Comparison of ENCODE assay signal across 20 cellular contexts in the genomic region with DNA sequence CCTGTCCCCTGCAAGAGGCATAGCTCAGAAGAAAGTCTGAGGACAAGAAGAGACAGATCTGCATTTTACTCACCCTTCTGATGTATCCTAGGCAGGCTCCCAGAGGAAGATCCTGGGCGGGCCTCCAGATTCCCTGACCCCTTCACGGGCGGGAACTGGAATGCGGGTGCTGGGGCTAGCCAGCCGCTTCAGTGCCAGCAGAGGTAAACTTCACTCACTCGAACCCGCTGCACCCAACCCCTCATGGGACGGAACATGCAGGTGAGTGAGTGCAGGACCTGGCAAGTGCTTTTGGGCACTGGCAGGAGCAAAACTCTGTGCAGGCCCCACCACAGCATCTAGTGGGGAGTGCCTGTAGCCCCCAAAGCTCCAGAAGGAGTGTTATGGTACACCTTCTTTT.
DNase-seq lines count a peak whose midpoint lies in the region; ATAC-seq and TF ChIP-seq lines count a peak whose summit lies in the region.
"Had no signal": no experiment of that assay in that cellular context is flagged by ENCODE, and none has a peak within 500 bp of the region (broad histone marks: within the 10 kb centered on the region; RNA-seq: fewer than 3 reads in every experiment).

No MANE protein-coding gene starts in this region.

- no peak overlapping the region for H4K91ac ChIP-seq in IMR-90 (ENCODE audit: insufficient read depth, low read depth, low read length)

- H3K36me3 ChIP-seq in heart left ventricle = no peaks in the 10 kb centered on the region
- H3K36me3 ChIP-seq in IMR-90 (ENCODE audit: control insufficient read depth, insufficient read depth, low read length) = no peaks in the 10 kb centered on the region
- H3K36me3 ChIP-seq: BLaER1 had no signal

- peaks cover 53% of the 10 kb centered on the region for H3K4me1 Mint-ChIP-seq in activated naive CD8-positive, alpha-beta T cell treated with anti-CD3 and anti-CD28 coated beads, Interleukin-2, amount 50 U/mL, for 24 hours
- H3K4me1 Mint-ChIP-seq in stimulated activated naive CD8-positive, alpha-beta T cell treated with anti-CD3 and anti-CD28 coated beads, Interleukin-15, amount 100 ng/mL, for 72 hours = peaks cover 44% of the 10 kb centered on the region
- H3K4me1 Mint-ChIP-seq: B cell; CD8-positive, alpha-beta memory T cell had no signal

- H3K9me1 ChIP-seq in IMR-90 (ENCODE audit: insufficient read depth, low read length) = no peaks in the 10 kb centered on the region

- H3K23ac ChIP-seq in IMR-90 (ENCODE audit: low read depth, low read length) = no peak overlapping the region

- no peak overlapping the region for H4K8ac ChIP-seq in IMR-90 (ENCODE audit: low read depth in 2 of 2, low read length in 2 of 2)

- H3K4me3 Mint-ChIP-seq in activated naive CD8-positive, alpha-beta T cell treated with anti-CD3 and anti-CD28 coated beads, Interleukin-2, amount 50 U/mL, for 24 hours = no peak overlapping the region
- H3K4me3 Mint-ChIP-seq in stimulated activated naive CD8-positive, alpha-beta T cell treated with anti-CD3 and anti-CD28 coated beads, Interleukin-15, amount 100 ng/mL, for 72 hours = peak overlapping the region; percentile 44 to 51
- H3K4me3 Mint-ChIP-seq: B cell; CD4-positive, alpha-beta T cell; CD8-positive, alpha-beta memory T cell; H9 had no signal

- peak overlapping the region; percentile 43 for H2AFZ ChIP-seq in IMR-90 (replicated peaks; ENCODE audit: low read length, poor library complexity)

- H3K4me1 ChIP-seq in heart left ventricle (no peaks in the 10 kb centered on the region), IMR-90 (ENCODE audit: control insufficient read depth, insufficient read depth, low read length) (no peaks in the 10 kb centered on the region)

- TF ChIP-seq CTCF in heart left ventricle (IDR thresholded peaks at IDR 0.05) (no peak), IMR-90 (conservative IDR thresholded peaks at IDR 0.05; ENCODE audit: low read depth, low read length) (no peak)

- no peak overlapping the region for H2AK5ac ChIP-seq in IMR-90 (ENCODE audit: low read depth, low read length)

- H2BK120ac ChIP-seq in IMR-90 (ENCODE audit: low read depth, low read length) = no peak overlapping the region

- H3K9me3 ChIP-seq in heart left ventricle (peaks cover 0 to 10% (median 0%) of the 10 kb centered on the region in 12 donors), IMR-90 (ENCODE audit: control insufficient read depth, insufficient read depth, low read length) (no peaks in the 10 kb centered on the region)

- TF ChIP-seq RAD21 in IMR-90 (IDR thresholded peaks at IDR 0.05; ENCODE audit: low read length) = no peak

- H3K9ac ChIP-seq in IMR-90 (ENCODE audit: low read depth, low read length) = no peak overlapping the region
- H3K9ac ChIP-seq: BLaER1 had no signal

- in situ Hi-C loops in IMR-90 (cut with MboI; ENCODE audit: low sequenced_read_pairs) = no loop called here

- H3K27me3 Mint-ChIP-seq in activated naive CD8-positive, alpha-beta T cell treated with anti-CD3 and anti-CD28 coated beads, Interleukin-2, amount 50 U/mL, for 24 hours = peaks cover 2% of the 10 kb centered on the region
- no peaks in the 10 kb centered on the region for H3K27me3 Mint-ChIP-seq in stimulated activated naive CD8-positive, alpha-beta T cell treated with anti-CD3 and anti-CD28 coated beads, Interleukin-15, amount 100 ng/mL, for 72 hours
- H3K27me3 Mint-ChIP-seq: CD4-positive, alpha-beta T cell had no signal

- TF ChIP-seq POLR2A in heart left ventricle (IDR thresholded peaks at IDR 0.05) (no peak), IMR-90 (IDR thresholded peaks at IDR 0.05; ENCODE audit: low read depth, low read length) (no peak)

- H3K4me3 ChIP-seq in heart left ventricle (no peak overlapping the region), IMR-90 (ENCODE audit: insufficient read depth, low read depth, low read length) (no peak overlapping the region)
- H3K4me3 ChIP-seq: BLaER1 had no signal

- no peak overlapping the region for H2AK9ac ChIP-seq in IMR-90 (replicated peaks; ENCODE audit: low read depth, low read length, poor library complexity)

- no peak overlapping the region for H3K4ac ChIP-seq in IMR-90 (ENCODE audit: low read depth, low read length)

- peak overlapping the region; percentile 52 for H3K27ac Mint-ChIP-seq in activated naive CD8-positive, alpha-beta T cell treated with anti-CD3 and anti-CD28 coated beads, Interleukin-2, amount 50 U/mL, for 24 hours
- no peak overlapping the region for H3K27ac Mint-ChIP-seq in stimulated activated naive CD8-positive, alpha-beta T cell treated with anti-CD3 and anti-CD28 coated beads, Interleukin-15, amount 100 ng/mL, for 72 hours
- H3K27ac Mint-ChIP-seq: B cell; CD4-positive, alpha-beta T cell; H9 had no signal

- no peaks in the 10 kb centered on the region for H3K79me1 ChIP-seq in IMR-90 (ENCODE audit: low read depth in 1 of 2, low read length in 2 of 2)

- no peak overlapping the region for H4K5ac ChIP-seq in IMR-90 (ENCODE audit: low read depth, low read length)

- H3K27me3 ChIP-seq in heart left ventricle (peaks cover 0 to 2% (median 0%) of the 10 kb centered on the region in 9 donors), IMR-90 (ENCODE audit: control insufficient read depth, insufficient read depth, low read length) (no peaks in the 10 kb centered on the region)
- H3K27me3 ChIP-seq: BLaER1 had no signal

- H4K20me1 ChIP-seq in IMR-90 (ENCODE audit: insufficient read depth, low read length) = no peaks in the 10 kb centered on the region
- H4K20me1 ChIP-seq: BLaER1 had no signal

- BruUV-seq in IMR-90 (replicated peaks; lab: Mats Ljungman, UMichigan) = no TSS peak

- no peak overlapping the region for H3K56ac ChIP-seq in IMR-90 (ENCODE audit: extremely low read depth, insufficient read depth, low read length)

- H2BK20ac ChIP-seq in IMR-90 (ENCODE audit: low read depth, low read length) = no peak overlapping the region

- ATAC-seq in Right ventricle myocardium inferior = no peak
- ATAC-seq in heart left ventricle = no peak
- no peak for ATAC-seq in IMR-90 (ENCODE audit: low read depth)
- no peak for ATAC-seq in activated naive CD8-positive, alpha-beta T cell treated with anti-CD3 and anti-CD28 coated beads, Interleukin-2, amount 50 U/mL, for 24 hours
- ATAC-seq in stimulated activated naive CD8-positive, alpha-beta T cell treated with anti-CD3 and anti-CD28 coated beads, Interleukin-15, amount 100 ng/mL, for 72 hours = no peak
- no peak for ATAC-seq in HG03521 (IDR thresholded peaks at IDR 0.05; ENCODE audit: unreplicated experiment)
- ATAC-seq: HCT116 had no signal

- H3K36me3 Mint-ChIP-seq in activated naive CD8-positive, alpha-beta T cell treated with anti-CD3 and anti-CD28 coated beads, Interleukin-2, amount 50 U/mL, for 24 hours (ENCODE audit: low read depth) = peaks cover 5% of the 10 kb centered on the region

- H2BK5ac ChIP-seq in IMR-90 (ENCODE audit: low read depth, low read length, poor library complexity, severe bottlenecking) = no peak overlapping the region

- no peak overlapping the region for H3K18ac ChIP-seq in IMR-90 (ENCODE audit: low read depth, low read length)

- 91 to 93% (median 91%) methylated on average over 8 of the region's 8 CpGs for WGBS in heart left ventricle, 4 donors
- WGBS in IMR-90 (ENCODE audit: extremely low coverage in 2 of 2, insufficient read length in 1 of 2), 2 experiments = 85% methylated on average over 4 of the region's 8 CpGs; no CpG with 5 or more reads in 1 of the 2 experiments

- CTCF ChIA-PET in IMR-90 (lab: Yijun Ruan, JAX) = no interaction called here

- no peaks in the 10 kb centered on the region for H3K9me3 Mint-ChIP-seq in activated naive CD8-positive, alpha-beta T cell treated with anti-CD3 and anti-CD28 coated beads, Interleukin-2, amount 50 U/mL, for 24 hours
- H3K9me3 Mint-ChIP-seq in stimulated activated naive CD8-positive, alpha-beta T cell treated with anti-CD3 and anti-CD28 coated beads, Interleukin-15, amount 100 ng/mL, for 72 hours = peaks cover 0 to 6% of the 10 kb centered on the region in 2 donors
- H3K9me3 Mint-ChIP-seq: CD4-positive, alpha-beta T cell; CD8-positive, alpha-beta memory T cell had no signal

- POLR2A ChIA-PET in IMR-90 (lab: Charles Lee; ENCODE audit: unreplicated experiment) = no interaction called here

- peak; percentile 71 for DNase-seq in Right ventricle myocardium inferior (ENCODE audit: missing footprints)
- DNase-seq in heart left ventricle = no peak
- no peak for DNase-seq in IMR-90
- no peak for DNase-seq in activated naive CD8-positive, alpha-beta T cell treated with anti-CD3 and anti-CD28 coated beads, Interleukin-2, amount 50 U/mL, for 24 hours
- DNase-seq in stimulated activated naive CD8-positive, alpha-beta T cell treated with anti-CD3 and anti-CD28 coated beads, Interleukin-15, amount 100 ng/mL, for 72 hours = no peak
- DNase-seq in Kasumi-1 (lab: John Stamatoyannopoulos, UW) = no peak
- DNase-seq in NCI-H748 treated with DMSO at 0.1 percent for 48 hours (lab: John Stamatoyannopoulos, UW) = no peak
- DNase-seq: CD4-positive, alpha-beta T cell; CD8-positive, alpha-beta memory T cell; DMS 273 treated with DMSO at 0.1 percent for 48 hours; DMS79; EL; GF-D8; H9 had no signal

- no peak overlapping the region for H3K14ac ChIP-seq in IMR-90 (replicated peaks; ENCODE audit: low read depth, low read length)

- H3K4me2 ChIP-seq in IMR-90 (ENCODE audit: low read depth, low read length) = no peak overlapping the region

- no peak overlapping the region for H3K27ac ChIP-seq in heart left ventricle
- no peak overlapping the region for H3K27ac ChIP-seq in IMR-90 (ENCODE audit: insufficient read depth, low read length)
- H3K27ac ChIP-seq: 22Rv1, BLaER1, C4-2B had no signal

- dilution Hi-C loops in IMR-90 (cut with HindIII; ENCODE audit: low sequenced_read_pairs, unreplicated experiment) = no loop called here

- no peak overlapping the region for H2BK15ac ChIP-seq in IMR-90 (ENCODE audit: low read depth, low read length)

- intact Hi-C loops in Right ventricle myocardium inferior (cut with DNase I) (no loop called here), heart left ventricle (cut with DNase I) (no loop called here), IMR-90 (cut with micrococcal nuclease) (no loop called here)

TF ChIP-seq in IMR-90, 13 proteins besides CTCF, POLR2A, EP300 and RAD21 (continues in another document):
- TF ChIP-seq MXI1 (IDR thresholded peaks at IDR 0.05; ENCODE audit: borderline replicate concordance, low read depth, low read length) (no peak), CEBPB (IDR thresholded peaks at IDR 0.05; ENCODE audit: low read depth, low read length) (no peak), MAFK (IDR thresholded peaks at IDR 0.05; ENCODE audit: low read depth, low read length) (no peak), CHD1 (IDR thresholded peaks at IDR 0.05; ENCODE audit: low read depth, low read length) (no peak), RCOR1 (IDR thresholded peaks at IDR 0.05; ENCODE audit: insufficient replicate concordance, low read length) (no peak), BHLHE40 (IDR thresholded peaks at IDR 0.05; ENCODE audit: low read depth, low read length) (no peak)
